6 cellular contexts compared by ENCODE assay signal in genomic region chr12:112573151-112573550, GRCh38.
"Had no signal": no experiment of that assay in that cellular context is flagged by ENCODE, and none has a peak within 500 bp of the region (broad histone marks: within the 10 kb centered on the region; RNA-seq: fewer than 3 reads in every experiment).

No MANE protein-coding gene starts in this region.

- H3K27ac ChIP-seq: HL-60 had no signal

- DNase-seq: H9, HCEC 1CT, KBM-7 had no signal

- H2AFZ ChIP-seq: GM23338 had no signal

- H3K4me2 ChIP-seq: GM23338 had no signal

- H3K4me3 ChIP-seq: GM23338 had no signal

- ATAC-seq: GM23338, HepG2 had no signal
